Comparison of ENCODE assay signal across 1 cellular context in genomic region chr7:150983893-150984368, GRCh38.
TF ChIP-seq lines count a peak whose summit lies in the region.

No MANE protein-coding gene starts in this region.

TF ChIP-seq in endothelial cell of umbilical vein, 7 proteins besides CTCF, POLR2A, EP300 and RAD21 (continued from another document):
- TF ChIP-seq JUN (IDR thresholded peaks at IDR 0.05; ENCODE audit: borderline replicate concordance, insufficient read depth, insufficient read length, low read depth) (no peak), FOS (IDR thresholded peaks at IDR 0.05; ENCODE audit: borderline replicate concordance, insufficient read depth, low read length) (no peak), POLR2AphosphoS5 (IDR thresholded peaks at IDR 0.05; ENCODE audit: insufficient read depth, low read depth, low read length) (no peak)
- TF ChIP-seq, protein P1, sequence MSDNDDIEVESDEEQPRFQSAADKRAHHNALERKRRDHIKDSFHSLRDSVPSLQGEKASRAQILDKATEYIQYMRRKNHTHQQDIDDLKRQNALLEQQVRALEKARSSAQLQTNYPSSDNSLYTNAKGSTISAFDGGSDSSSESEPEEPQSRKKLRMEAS (IDR thresholded peaks at IDR 0.05; ENCODE audit: insufficient read depth, insufficient read length): no peak
TF ChIP-seq in endothelial cell of umbilical vein: peak in this region for 0.
